Comparison of ENCODE assay signal across 1 cellular context in genomic region chr3:43287514-43287913, GRCh38.
TF ChIP-seq lines count a peak whose summit lies in the region.

No MANE protein-coding gene starts in this region.

TF ChIP-seq in GM12878, 131 proteins besides CTCF, POLR2A, EP300 and RAD21 (continued from another document):
- TF ChIP-seq FOS (IDR thresholded peaks at IDR 0.05; ENCODE audit: borderline replicate concordance, extremely low read depth, insufficient read length) (no peak), YY1 (IDR thresholded peaks at IDR 0.05; ENCODE audit: low read depth, low read length) (no peak), MYB (IDR thresholded peaks at IDR 0.05; ENCODE audit: borderline replicate concordance, low read depth, low read length) (no peak), HDGF (IDR thresholded peaks at IDR 0.05) (no peak), CUX1 (IDR thresholded peaks at IDR 0.05; ENCODE audit: insufficient replicate concordance, low read depth, low read length) (no peak), LARP7 (IDR thresholded peaks at IDR 0.05) (no peak), SMC3 (IDR thresholded peaks at IDR 0.05; ENCODE audit: borderline replicate concordance, low read length) (no peak), CHD1 (IDR thresholded peaks at IDR 0.05; ENCODE audit: low read depth, low read length) (no peak)
TF ChIP-seq in GM12878: peak in this region for 0.
